27 cellular contexts compared by ENCODE assay signal in the genomic region with DNA sequence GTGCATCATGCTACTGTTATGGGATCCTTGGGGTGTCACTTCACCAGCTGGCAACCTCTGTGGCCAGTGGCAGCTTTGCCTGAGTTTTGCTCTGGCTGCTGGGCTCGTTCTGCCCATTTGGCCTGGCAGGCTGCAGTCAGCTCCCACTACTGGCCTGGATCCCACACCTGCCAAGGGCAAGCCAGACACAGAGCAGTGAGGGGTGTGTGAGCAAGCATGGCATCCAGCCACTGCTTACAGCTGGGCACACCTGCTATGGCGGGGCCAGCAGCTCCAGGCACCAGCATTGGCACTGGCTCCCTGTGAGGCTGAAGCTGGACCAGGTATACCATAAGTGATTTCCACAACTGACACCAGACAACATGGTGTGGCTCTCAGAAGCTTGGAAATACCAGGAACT.
"Had no signal": no experiment of that assay in that cellular context is flagged by ENCODE, and none has a peak within 500 bp of the region (broad histone marks: within the 10 kb centered on the region; RNA-seq: fewer than 3 reads in every experiment).

No MANE protein-coding gene starts in this region.

- H3K4me3 ChIP-seq: lower lobe of right lung, psoas muscle, skin epidermis, tibial nerve, upper lobe of left lung had no signal

- H3K4me1 Mint-ChIP-seq: immature natural killer cell; naive B cell; natural killer cell; nephron progenitor cell; stimulated activated naive B cell treated with anti-CD40 and anti-IgM and Interleukin-4, amounts not matched to agents 10 μg/mL and 1 μg/mL and 100 μg/mL, for 72 hours had no signal

- H3K4me1 ChIP-seq: lower lobe of right lung, parathyroid adenoma, psoas muscle, tibial nerve, upper lobe of left lung had no signal

- H3K9me3 ChIP-seq: lower lobe of right lung, psoas muscle had no signal

- DNase-seq: head of caudate nucleus; hypothalamus; immature natural killer cell; kidney glomerular epithelial cell; left cardiac atrium; lower lobe of right lung; mammary epithelial cell; mesenchymal stem cell; naive B cell; natural killer cell; nephron progenitor cell; nucleus accumbens; psoas muscle; stimulated activated CD4-positive, alpha-beta T cell treated with anti-CD3 and anti-CD28 coated beads, Interleukin-12 subunit alpha, Interleukin-12 subunit beta, amount 100 ng/mL, for 4 hours; stimulated activated CD4-positive, alpha-beta T cell treated with anti-CD3 and anti-CD28 coated beads, Interleukin-15, amount 100 ng/mL, for 24 hours; stimulated activated CD4-positive, alpha-beta T cell treated with anti-CD3 and anti-CD28 coated beads, Interleukin-2, amount 100 ng/mL, for 24 hours; stimulated activated CD4-positive, alpha-beta T cell treated with anti-CD3 and anti-CD28 coated beads, Interleukin-4, amount 100 ng/mL, for 1 hour; stimulated activated naive B cell treated with anti-CD40 and anti-IgM and Interleukin-4, amounts not matched to agents 10 μg/mL and 1 μg/mL and 100 μg/mL, for 72 hours; substantia nigra had no signal

- H3K9ac ChIP-seq: parathyroid adenoma had no signal

- H3K27ac ChIP-seq: lower lobe of right lung, parathyroid adenoma, psoas muscle, skin epidermis, tibial nerve, upper lobe of left lung had no signal

- H3K9me3 Mint-ChIP-seq: nephron progenitor cell had no signal

- H3K4me3 Mint-ChIP-seq: immature natural killer cell; mesothelial cell of epicardium; naive B cell; natural killer cell; nephron progenitor cell; stimulated activated naive B cell treated with anti-CD40 and anti-IgM and Interleukin-4, amounts not matched to agents 10 μg/mL and 1 μg/mL and 100 μg/mL, for 72 hours; stimulated activated naive CD8-positive, alpha-beta T cell treated with anti-CD3 and anti-CD28 coated beads, Interleukin-15, Interleukin-2, amounts not matched to agents 100 ng/mL and 50 ng/mL, for 24 hours had no signal

- H3K27me3 Mint-ChIP-seq: naive B cell; stimulated activated naive B cell treated with anti-CD40 and anti-IgM and Interleukin-4, amounts not matched to agents 10 μg/mL and 1 μg/mL and 100 μg/mL, for 72 hours; stimulated activated naive CD8-positive, alpha-beta T cell treated with anti-CD3 and anti-CD28 coated beads, Interleukin-15, Interleukin-2, amounts not matched to agents 100 ng/mL and 50 ng/mL, for 24 hours had no signal

- FAIRE-seq: islet of Langerhans had no signal

- ATAC-seq: left lobe of liver; lower lobe of right lung; natural killer cell; psoas muscle; stimulated activated naive B cell treated with anti-CD40 and anti-IgM and Interleukin-4, amounts not matched to agents 10 μg/mL and 1 μg/mL and 100 μg/mL, for 72 hours had no signal

- H3K27ac Mint-ChIP-seq: immature natural killer cell; mesothelial cell of epicardium; naive B cell; natural killer cell; nephron progenitor cell; stimulated activated naive B cell treated with anti-CD40 and anti-IgM and Interleukin-4, amounts not matched to agents 10 μg/mL and 1 μg/mL and 100 μg/mL, for 72 hours; stimulated activated naive CD8-positive, alpha-beta T cell treated with anti-CD3 and anti-CD28 coated beads, Interleukin-15, Interleukin-2, amounts not matched to agents 100 ng/mL and 50 ng/mL, for 24 hours had no signal

- H3K27me3 ChIP-seq: tibial nerve, upper lobe of left lung had no signal

- H3K36me3 ChIP-seq: lower lobe of right lung, tibial nerve, upper lobe of left lung had no signal

- H2AFZ ChIP-seq: parathyroid adenoma had no signal
